ENCODE assay signal across 8 cellular contexts in genomic region chr10:43594944-43595589, GRCh38. TPM values are rescaled to one million over a fixed set of nuclear protein-coding genes. Genes with fewer than 3 reads are reported as not detected.
A peak's percentile ranks its signal among the peaks of the same experiment; 100 is the strongest.
DNase-seq lines count a peak whose midpoint lies in the region; ATAC-seq and TF ChIP-seq lines count a peak whose summit lies in the region.

No MANE protein-coding gene starts in this region.

- no TSS peak for BruUV-seq in mammary epithelial cell (replicated peaks; lab: Mats Ljungman, UMichigan)

- H3K4me3 Mint-ChIP-seq in HFFc6: peak overlapping the region; percentile 91
- peak overlapping the region; percentile 76 for H3K4me3 Mint-ChIP-seq in natural killer cell treated with Interleukin-12 subunit alpha and Interleukin-12 subunit beta and Interleukin-15 and Interleukin-18, amount 100 ng/mL, for 72 hours

- dilution Hi-C loops in mammary epithelial cell (cut with HindIII; ENCODE audit: low sequenced_read_pairs): no loop called here

- peak; percentile 95 for ATAC-seq in GM18508 (IDR thresholded peaks at IDR 0.05; ENCODE audit: insufficient read depth, unreplicated experiment)
- ATAC-seq in natural killer cell treated with Interleukin-12 subunit alpha and Interleukin-12 subunit beta and Interleukin-15 and Interleukin-18, amount 100 ng/mL, for 72 hours: peak; percentile 84 to 91

- peaks cover 6% of the 10 kb centered on the region; the same call in 1 of the 2 replicates for H3K27me3 Mint-ChIP-seq in HFFc6 (ENCODE audit: insufficient read depth)
- peaks cover 0 to 3% of the 10 kb centered on the region in 2 donors for H3K27me3 Mint-ChIP-seq in natural killer cell treated with Interleukin-12 subunit alpha and Interleukin-12 subunit beta and Interleukin-15 and Interleukin-18, amount 100 ng/mL, for 72 hours

- peaks cover 4% of the 10 kb centered on the region for H3K9me3 ChIP-seq in mammary epithelial cell (replicated peaks; ENCODE audit: insufficient read depth, low read length)

- H3K79me2 ChIP-seq in mammary epithelial cell (ENCODE audit: insufficient read depth, low read length): no peaks in the 10 kb centered on the region

- peaks cover 9% of the 10 kb centered on the region for H3K36me3 Mint-ChIP-seq in HFFc6 (ENCODE audit: low read depth)
- peaks cover 14% of the 10 kb centered on the region for H3K36me3 Mint-ChIP-seq in natural killer cell treated with Interleukin-12 subunit alpha and Interleukin-12 subunit beta and Interleukin-15 and Interleukin-18, amount 100 ng/mL, for 72 hours

- in situ Hi-C loops in mammary epithelial cell (cut with MboI; ENCODE audit: low sequenced_read_pairs in 2 of 2): no loop called here

- peaks cover 8% of the 10 kb centered on the region for H3K9me3 Mint-ChIP-seq in HFFc6
- peaks cover 8% of the 10 kb centered on the region for H3K9me3 Mint-ChIP-seq in natural killer cell treated with Interleukin-12 subunit alpha and Interleukin-12 subunit beta and Interleukin-15 and Interleukin-18, amount 100 ng/mL, for 72 hours

- peaks cover 23% of the 10 kb centered on the region for H3K4me1 Mint-ChIP-seq in HFFc6 (ENCODE audit: low read depth)
- peaks cover 29 to 35% of the 10 kb centered on the region in 2 donors for H3K4me1 Mint-ChIP-seq in natural killer cell treated with Interleukin-12 subunit alpha and Interleukin-12 subunit beta and Interleukin-15 and Interleukin-18, amount 100 ng/mL, for 72 hours (ENCODE audit: low read depth in 2 of 2)

- H3K9ac ChIP-seq in mammary epithelial cell (ENCODE audit: insufficient read depth, low read length): no peak overlapping the region

- peak overlapping the region; percentile 85 for H3K27ac Mint-ChIP-seq in HFFc6
- H3K27ac Mint-ChIP-seq in natural killer cell treated with Interleukin-12 subunit alpha and Interleukin-12 subunit beta and Interleukin-15 and Interleukin-18, amount 100 ng/mL, for 72 hours: peak overlapping the region in 1 of 2 donors; percentile 38

- no peaks in the 10 kb centered on the region for H3K27me3 ChIP-seq in mammary epithelial cell (ENCODE audit: insufficient read depth, low read length)

- TF ChIP-seq CTCF in HFFc6 (IDR thresholded peaks at IDR 0.05): no peak
- TF ChIP-seq CTCF in mammary epithelial cell (conservative IDR thresholded peaks at IDR 0.05 in 1 of 2, IDR thresholded peaks at IDR 0.05 in 1 of 2; ENCODE audit: extremely low read depth in 1 of 2, insufficient read depth in 1 of 2, low read depth in 1 of 2, low read length in 2 of 2): no peak

- CTCF ChIA-PET in mammary epithelial cell (lab: Charles Lee; ENCODE audit: low non-redundant PET): no interaction called here

- DNase-seq in HFFc6: no peak
- DNase-seq in MV-4-11 (lab: John Stamatoyannopoulos, UW): peak; percentile 54
- DNase-seq in mammary epithelial cell: no peak
- DNase-seq in natural killer cell treated with Interleukin-12 subunit alpha and Interleukin-12 subunit beta and Interleukin-15 and Interleukin-18, amount 100 ng/mL, for 72 hours (ENCODE audit: low spot score): no peak
- DNase-seq in hippocampal formation (lab: John Stamatoyannopoulos, UW): no peak
- DNase-seq in NCI-H2227 treated with DMSO at 0.1 percent for 48 hours (lab: John Stamatoyannopoulos, UW): no peak
- no peak for DNase-seq in DMS 273 treated with DMSO at 0.1 percent for 48 hours (lab: John Stamatoyannopoulos, UW)

- no peak overlapping the region for H3K27ac ChIP-seq in mammary epithelial cell (ENCODE audit: insufficient read depth, low read depth, low read length)

- no peak overlapping the region for H3K4me3 ChIP-seq in mammary epithelial cell (replicated peaks in 1 of 3; ENCODE audit: insufficient read depth in 1 of 3, low read depth in 2 of 3, low read length in 3 of 3)

- H3K4me2 ChIP-seq in mammary epithelial cell (ENCODE audit: insufficient read depth, low read depth, low read length): peak overlapping the region; percentile 8

- H3K4me1 ChIP-seq in mammary epithelial cell (ENCODE audit: insufficient read depth, low read length): no peaks in the 10 kb centered on the region

- 40% methylated on average over 5 of the region's 8 CpGs for WGBS in mammary epithelial cell (ENCODE audit: low coverage, missing lambda C conversion rate)

- peak overlapping the region; percentile 46 for H2AFZ ChIP-seq in mammary epithelial cell (ENCODE audit: low read depth, low read length)

- no peaks in the 10 kb centered on the region for H4K20me1 ChIP-seq in mammary epithelial cell (ENCODE audit: insufficient read depth, low read length)

- H3K36me3 ChIP-seq in mammary epithelial cell (ENCODE audit: insufficient read depth, low read length): no peaks in the 10 kb centered on the region

- intact Hi-C loops in mammary epithelial cell (cut with micrococcal nuclease): no loop called here

RNA-seq across cellular contexts. Expression of gene ZNF485, which starts 11.2 kb away (rescaled TPM):
- 1 to 10 TPM; 2.3 to 3.0 (median 2.7) TPM for total RNA-seq in HFFc6 (2021; fragmentation: NEBNext Ultra II Directional; extraction: Animal tissue kit (Norgen Biotek cat#: 25700))
- total RNA-seq in mammary epithelial cell: 1 to 10 TPM; 5.0 to 6.5 TPM
- 3.2 TPM for polyA plus RNA-seq in mammary epithelial cell
- 1.5 TPM for polyA minus RNA-seq in mammary epithelial cell
- total RNA-seq in natural killer cell treated with Interleukin-12 subunit alpha and Interleukin-12 subunit beta and Interleukin-15 and Interleukin-18, amount 100 ng/mL, for 72 hours: 1 to 10 TPM; 2.0 to 4.0 TPM

RNA-seq across cellular contexts. Expression of gene ZNF239, which starts 20.7 kb away (rescaled TPM):
- total RNA-seq in HFFc6 (2021; fragmentation: NEBNext Ultra II Directional; extraction: Animal tissue kit (Norgen Biotek cat#: 25700)): 1 to 10 TPM; 4.2 to 7.5 (median 4.7) TPM
- 1 to 10 TPM; 1.3 to 4.3 TPM for total RNA-seq in mammary epithelial cell
- 1.3 TPM for polyA plus RNA-seq in mammary epithelial cell
- 4.3 TPM for polyA minus RNA-seq in mammary epithelial cell
- total RNA-seq in natural killer cell treated with Interleukin-12 subunit alpha and Interleukin-12 subunit beta and Interleukin-15 and Interleukin-18, amount 100 ng/mL, for 72 hours: not detected

RNA-seq across cellular contexts. Expression of gene ZNF32, which starts 53.6 kb away (rescaled TPM):
- 10 to 100 TPM; 12.7 to 23.6 (median 15.3) TPM for total RNA-seq in HFFc6 (2021; fragmentation: NEBNext Ultra II Directional; extraction: Animal tissue kit (Norgen Biotek cat#: 25700))
- 10 to 100 TPM; 13.8 to 21.3 TPM for total RNA-seq in mammary epithelial cell
- polyA plus RNA-seq in mammary epithelial cell: 14.9 TPM
- 18.9 TPM for polyA minus RNA-seq in mammary epithelial cell
- 10 to 100 TPM in 1 of 2 donors, 1 to 10 TPM in 1; 4.9 to 12.4 TPM for total RNA-seq in natural killer cell treated with Interleukin-12 subunit alpha and Interleukin-12 subunit beta and Interleukin-15 and Interleukin-18, amount 100 ng/mL, for 72 hours
